Comparison of ENCODE assay signal across 20 cellular contexts in the genomic region with DNA sequence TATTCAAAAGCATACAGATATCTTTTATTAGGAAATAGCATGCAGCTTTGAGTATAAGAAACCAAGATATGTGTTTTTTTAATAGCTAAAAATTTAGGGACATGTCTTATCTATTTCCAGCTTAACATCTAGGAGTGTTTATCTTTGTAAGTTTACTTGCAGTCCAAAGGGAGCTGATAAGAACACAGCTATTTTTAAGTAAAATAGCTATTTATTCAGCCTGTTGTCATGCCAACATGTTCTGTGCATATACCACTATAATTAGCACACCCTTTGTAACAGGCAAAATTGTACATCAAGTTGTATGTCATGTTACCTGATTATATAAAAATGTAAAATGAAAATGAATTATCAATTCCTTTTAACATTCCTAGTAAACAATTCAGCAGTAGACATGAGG.
"Had no signal": no experiment of that assay in that cellular context is flagged by ENCODE, and none has a peak within 500 bp of the region (broad histone marks: within the 10 kb centered on the region; RNA-seq: fewer than 3 reads in every experiment).

No MANE protein-coding gene starts in this region.

- H3K4me1 ChIP-seq: gastroesophageal sphincter, psoas muscle, stomach, thyroid gland, upper lobe of left lung, vagina had no signal

- DNase-seq: effector CD8-positive, alpha-beta T cell; foreskin fibroblast; glutamatergic neuron; kidney; naive thymus-derived CD4-positive, alpha-beta T cell; psoas muscle; retina; stimulated activated CD4-positive, alpha-beta T cell treated with anti-CD3 and anti-CD28 coated beads, Interleukin-2, amount 100 ng/mL, for 24 hours; stimulated activated CD4-positive, alpha-beta T cell treated with anti-CD3 and anti-CD28 coated beads, Interleukin-4, amount 100 ng/mL, for 4 hours; stimulated activated naive CD4-positive, alpha-beta T cell; stomach; substantia nigra; thyroid gland; upper lobe of left lung had no signal

- H3K9me3 ChIP-seq: esophagus muscularis mucosa, gastroesophageal sphincter, neutrophil, psoas muscle, stomach, thyroid gland, upper lobe of left lung, vagina had no signal

- H3K4me3 ChIP-seq: coronary artery, esophagus muscularis mucosa, gastroesophageal sphincter, psoas muscle, stomach, thyroid gland, upper lobe of left lung, vagina had no signal

- H3K27ac ChIP-seq: coronary artery, esophagus muscularis mucosa, gastroesophageal sphincter, neutrophil, psoas muscle, stomach, thyroid gland, upper lobe of left lung, vagina had no signal

- ATAC-seq: gastroesophageal sphincter; naive thymus-derived CD4-positive, alpha-beta T cell; psoas muscle; sciatic nerve had no signal

- H3K27me3 ChIP-seq: esophagus muscularis mucosa, gastroesophageal sphincter, neutrophil, stomach, thyroid gland, upper lobe of left lung, vagina had no signal

- FAIRE-seq: kidney had no signal
